Comparison of ENCODE assay signal across 5 cellular contexts in genomic region chr10:108374991-108375390, GRCh38.
"Had no signal": no experiment of that assay in that cellular context is flagged by ENCODE, and none has a peak within 500 bp of the region (broad histone marks: within the 10 kb centered on the region; RNA-seq: fewer than 3 reads in every experiment).

No MANE protein-coding gene starts in this region.

- DNase-seq: GOT3, H7, IMR-90 had no signal

- FAIRE-seq: HTR-8/SVneo, K562 had no signal

- H3K4me3 ChIP-seq: K562 had no signal
